Comparison of ENCODE assay signal across 8 cellular contexts in genomic region chr3:126083138-126083445, GRCh38. TPM values are rescaled to one million over a fixed set of nuclear protein-coding genes. Genes with fewer than 3 reads are reported as not detected.
DNase-seq lines count a peak whose midpoint lies in the region; TF ChIP-seq lines count a peak whose summit lies in the region.

No MANE protein-coding gene starts in this region.

- H3K4me1 ChIP-seq in iPS-20b (ENCODE audit: insufficient read depth, low read length) (peaks cover 4% of the 10 kb centered on the region; the same call in 1 of the 2 replicates), stomach (peaks cover 7 to 29% (median 21%) of the 10 kb centered on the region in 4 donors)

- peaks cover 7% of the 10 kb centered on the region for H3K9me3 Mint-ChIP-seq in activated T-helper 1 cell treated with anti-CD3 and anti-CD28 coated beads, Interleukin-12 subunit alpha, Interleukin-12 subunit beta, Interleukin-2, Interleukin-4 antibody, amounts not matched to agents 30 ng/mL and 10 ng/mL and 1 ng/mL, durations not matched to agents 14 hours and 24 hours and 36 hours

- H3K4me1 Mint-ChIP-seq in activated T-helper 1 cell treated with anti-CD3 and anti-CD28 coated beads, Interleukin-12 subunit alpha, Interleukin-12 subunit beta, Interleukin-2, Interleukin-4 antibody, amounts not matched to agents 30 ng/mL and 10 ng/mL and 1 ng/mL, durations not matched to agents 14 hours and 24 hours and 36 hours (ENCODE audit: low read depth) = peaks cover 26% of the 10 kb centered on the region

- peak overlapping the region; percentile 89 for H3K27ac Mint-ChIP-seq in activated T-helper 1 cell treated with anti-CD3 and anti-CD28 coated beads, Interleukin-12 subunit alpha, Interleukin-12 subunit beta, Interleukin-2, Interleukin-4 antibody, amounts not matched to agents 30 ng/mL and 10 ng/mL and 1 ng/mL, durations not matched to agents 14 hours and 24 hours and 36 hours

- no peak overlapping the region for H3K27ac ChIP-seq in iPS-20b (ENCODE audit: low read length)
- H3K27ac ChIP-seq in stomach = peak overlapping the region in 4 of 5 donors; percentile 91 to 95 (median 94)

- TF ChIP-seq POLR2A in stomach (IDR thresholded peaks at IDR 0.05) = no peak

- H3K36me3 ChIP-seq in iPS-20b (ENCODE audit: insufficient read depth, low read depth, low read length) = no peaks in the 10 kb centered on the region
- H3K36me3 ChIP-seq in stomach = no peaks in the 10 kb centered on the region

- no peaks in the 10 kb centered on the region for H3K36me3 Mint-ChIP-seq in activated T-helper 1 cell treated with anti-CD3 and anti-CD28 coated beads, Interleukin-12 subunit alpha, Interleukin-12 subunit beta, Interleukin-2, Interleukin-4 antibody, amounts not matched to agents 30 ng/mL and 10 ng/mL and 1 ng/mL, durations not matched to agents 14 hours and 24 hours and 36 hours (ENCODE audit: low read depth)

- no peak for TF ChIP-seq EP300 in stomach (IDR thresholded peaks at IDR 0.05)

- peak overlapping the region; percentile 93 for H3K4me3 Mint-ChIP-seq in activated T-helper 1 cell treated with anti-CD3 and anti-CD28 coated beads, Interleukin-12 subunit alpha, Interleukin-12 subunit beta, Interleukin-2, Interleukin-4 antibody, amounts not matched to agents 30 ng/mL and 10 ng/mL and 1 ng/mL, durations not matched to agents 14 hours and 24 hours and 36 hours

- H3K4me3 ChIP-seq in iPS-20b (ENCODE audit: low read length) (peak overlapping the region; percentile 80), stomach (peak overlapping the region; percentile 67 to 85 (median 74))

- H3K27me3 ChIP-seq in iPS-20b (ENCODE audit: insufficient read depth, low read length) (no peaks in the 10 kb centered on the region), stomach (no peaks in the 10 kb centered on the region)

- H3K9me3 ChIP-seq in iPS-20b (ENCODE audit: insufficient read depth, low read depth, low read length) (peaks cover 14% of the 10 kb centered on the region), stomach (no peaks in the 10 kb centered on the region)

- WGBS in stomach, 5 donors = 16 to 30% (median 17%) methylated on average over 3 of the region's 3 CpGs

- H3K27me3 Mint-ChIP-seq in activated T-helper 1 cell treated with anti-CD3 and anti-CD28 coated beads, Interleukin-12 subunit alpha, Interleukin-12 subunit beta, Interleukin-2, Interleukin-4 antibody, amounts not matched to agents 30 ng/mL and 10 ng/mL and 1 ng/mL, durations not matched to agents 14 hours and 24 hours and 36 hours (ENCODE audit: insufficient read depth) = no peaks in the 10 kb centered on the region

- intact Hi-C loops in activated T-helper 1 cell treated with anti-CD3 and anti-CD28 coated beads, Interleukin-12 subunit alpha, Interleukin-12 subunit beta, Interleukin-2, Interleukin-4 antibody, amounts not matched to agents 30 ng/mL and 10 ng/mL and 1 ng/mL, durations not matched to agents 14 hours and 24 hours and 36 hours (cut with micrococcal nuclease) = loop anchor here (5.0 to 10.0 kb wide), 6 partner anchors 111 to 1512 kb away; partner anchors contain the start of genes CHCHD6, MCM2, PLXNA1 and TPRA1
- intact Hi-C loops in stomach (cut with DNase I; ENCODE audit: low total_unique reads) = no loop called here

- TF ChIP-seq CTCF in stomach (IDR thresholded peaks at IDR 0.05) = no peak

- peak overlapping the region; percentile 77 for H3K9ac ChIP-seq in iPS-20b (ENCODE audit: low read depth, low read length)

- DNase-seq in NCI-H2171 treated with DMSO at 0.1 percent for 48 hours (lab: John Stamatoyannopoulos, UW) (peak; percentile 28), NCI-H2171 (lab: John Stamatoyannopoulos, UW) (no peak), stomach (no peak), amygdala (lab: John Stamatoyannopoulos, UW) (no peak), activated gamma-delta T cell treated with Interleukin-2 at 50 U/mL for 16 hours (no peak), NCI-H226 (no peak)
- no peak for DNase-seq in activated T-helper 1 cell treated with anti-CD3 and anti-CD28 coated beads, Interleukin-12 subunit alpha, Interleukin-12 subunit beta, Interleukin-2, Interleukin-4 antibody, amounts not matched to agents 30 ng/mL and 10 ng/mL and 1 ng/mL, durations not matched to agents 14 hours and 24 hours and 36 hours (ENCODE audit: low spot score)

RNA-seq across cellular contexts. Expression of gene SLC41A3, which starts 0.8 kb away (rescaled TPM):
- total RNA-seq in activated T-helper 1 cell treated with anti-CD3 and anti-CD28 coated beads, Interleukin-12 subunit alpha, Interleukin-12 subunit beta, Interleukin-2, Interleukin-4 antibody, amounts not matched to agents 30 ng/mL and 10 ng/mL and 1 ng/mL, durations not matched to agents 14 hours and 24 hours and 36 hours = 17.3 and 23.4 TPM in 2 replicates
- total RNA-seq in stomach = 10 to 100 TPM; 27.7 to 81.7 (median 43.6) TPM
- 10 to 100 TPM; 15.4 to 23.5 (median 18.0) TPM for polyA plus RNA-seq in stomach
